Comparison of ENCODE assay signal across 9 cellular contexts in the genomic region with DNA sequence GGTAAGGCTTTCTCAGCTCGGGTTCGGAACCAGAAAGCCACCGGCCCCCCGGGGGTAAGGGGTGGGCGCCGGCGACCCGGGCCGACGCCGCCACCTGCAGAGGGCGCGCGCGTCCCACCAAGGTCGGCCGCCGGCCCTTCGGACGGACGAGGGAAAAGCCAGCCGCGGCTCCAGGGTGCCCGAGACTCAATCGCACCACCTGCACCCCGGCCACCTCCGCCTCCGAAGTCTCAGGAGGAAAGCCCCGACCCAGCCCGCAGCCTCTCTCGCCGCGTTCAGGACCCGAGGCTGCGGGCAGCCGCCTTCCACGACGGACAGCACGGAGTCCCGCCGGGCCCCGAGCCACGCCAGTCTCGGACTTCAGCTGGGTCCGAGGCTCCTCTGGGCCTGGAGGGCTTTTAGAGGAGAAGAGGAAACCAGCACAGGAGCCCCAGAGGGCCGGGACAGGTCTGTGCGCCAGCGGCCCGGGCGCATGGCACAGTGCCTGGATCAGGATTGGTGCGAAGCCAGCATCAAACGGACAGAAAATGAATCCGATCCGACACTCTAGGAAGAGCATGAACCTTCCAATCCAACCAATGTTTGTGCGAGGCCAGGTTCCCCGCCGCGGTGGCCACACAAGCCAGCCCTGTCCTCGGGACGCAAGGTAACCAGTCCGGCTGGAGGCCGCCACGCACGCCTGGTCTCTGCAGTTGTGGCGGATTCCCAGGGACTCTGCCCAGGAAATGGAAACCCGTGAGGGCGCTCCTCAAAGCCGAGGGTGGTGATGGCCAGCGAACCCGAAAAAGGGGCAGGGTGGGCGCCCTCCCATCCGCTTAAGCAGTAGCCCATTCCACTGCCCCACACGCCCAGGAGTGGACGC. TPM values are rescaled to one million over a fixed set of nuclear protein-coding genes. Genes with fewer than 3 reads are reported as not detected.
DNase-seq lines count a peak whose midpoint lies in the region; ATAC-seq and TF ChIP-seq lines count a peak whose summit lies in the region.
"Had no signal": no experiment of that assay in that cellular context is flagged by ENCODE, and none has a peak within 500 bp of the region (broad histone marks: within the 10 kb centered on the region; RNA-seq: fewer than 3 reads in every experiment).

No MANE protein-coding gene starts in this region.

- TF ChIP-seq CTCF in HFFc6 (IDR thresholded peaks at IDR 0.05) = peak; percentile 85

- H3K4me3 ChIP-seq in adipocyte (ENCODE audit: low read length) (no peak overlapping the region), iPS-18c (ENCODE audit: insufficient read depth, low read depth, low read length) (peak overlapping the region; percentile 36; the same call in 1 of the 2 replicates)

- H3K27me3 ChIP-seq in adipocyte (replicated peaks; ENCODE audit: control insufficient read depth, insufficient read depth, low read length) = peaks cover 69% of the 10 kb centered on the region

- H3K9ac ChIP-seq in adipocyte (ENCODE audit: low read length) = no peak overlapping the region

- H3K9me3 Mint-ChIP-seq in HFFc6 = no peaks in the 10 kb centered on the region
- H3K9me3 Mint-ChIP-seq in stimulated activated naive CD8-positive, alpha-beta T cell treated with anti-CD3 and anti-CD28 coated beads, Interleukin-15, amount 100 ng/mL, for 72 hours = no peaks in the 10 kb centered on the region

- H3K4me3 Mint-ChIP-seq in HFFc6 = no peak overlapping the region
- peak overlapping the region; percentile 9 to 45 for H3K4me3 Mint-ChIP-seq in stimulated activated naive CD8-positive, alpha-beta T cell treated with anti-CD3 and anti-CD28 coated beads, Interleukin-15, amount 100 ng/mL, for 72 hours

- no peak overlapping the region for H3K27ac Mint-ChIP-seq in HFFc6
- H3K27ac Mint-ChIP-seq in stimulated activated naive CD8-positive, alpha-beta T cell treated with anti-CD3 and anti-CD28 coated beads, Interleukin-15, amount 100 ng/mL, for 72 hours = peak overlapping the region in 1 of 2 donors; percentile 12

- H3K36me3 ChIP-seq in adipocyte (ENCODE audit: control insufficient read depth, insufficient read depth, low read length, severe bottlenecking) = no peaks in the 10 kb centered on the region

- peak; percentile 57 for ATAC-seq in stimulated activated naive CD8-positive, alpha-beta T cell treated with anti-CD3 and anti-CD28 coated beads, Interleukin-15, amount 100 ng/mL, for 72 hours
- ATAC-seq in GM18873 (IDR thresholded peaks at IDR 0.05; ENCODE audit: low FRiP score, unreplicated experiment) = no peak

- no peaks in the 10 kb centered on the region for H3K9me3 ChIP-seq in adipocyte (ENCODE audit: control insufficient read depth, low read length)
- no peaks in the 10 kb centered on the region for H3K9me3 ChIP-seq in iPS-18c (ENCODE audit: control insufficient read depth, insufficient read depth, low read length)

- DNase-seq in COR-L47 (lab: John Stamatoyannopoulos, UW) = peak; percentile 34
- no peak for DNase-seq in HFFc6
- peak; percentile 80 for DNase-seq in adipocyte (ENCODE audit: low read depth)
- DNase-seq in stimulated activated naive CD8-positive, alpha-beta T cell treated with anti-CD3 and anti-CD28 coated beads, Interleukin-15, amount 100 ng/mL, for 72 hours = no peak
- no peak for DNase-seq in activated naive CD4-positive, alpha-beta T cell treated with anti-CD3 and anti-CD28 coated beads, Interleukin-2, amount 50 U/mL, for 16 hours
- no peak for DNase-seq in T1000 (lab: John Stamatoyannopoulos, UW)

- H3K4me1 Mint-ChIP-seq in HFFc6 (ENCODE audit: low read depth) = peaks cover 13% of the 10 kb centered on the region
- H3K4me1 Mint-ChIP-seq in stimulated activated naive CD8-positive, alpha-beta T cell treated with anti-CD3 and anti-CD28 coated beads, Interleukin-15, amount 100 ng/mL, for 72 hours = peaks cover 28% of the 10 kb centered on the region

- peaks cover 17% of the 10 kb centered on the region for H3K4me1 ChIP-seq in adipocyte (ENCODE audit: control insufficient read depth, insufficient read depth, low read length)

- no peaks in the 10 kb centered on the region for H3K36me3 Mint-ChIP-seq in HFFc6 (ENCODE audit: low read depth)

- H3K27me3 Mint-ChIP-seq in HFFc6 (ENCODE audit: insufficient read depth) = peaks cover 22% of the 10 kb centered on the region
- peaks cover 86% of the 10 kb centered on the region for H3K27me3 Mint-ChIP-seq in stimulated activated naive CD8-positive, alpha-beta T cell treated with anti-CD3 and anti-CD28 coated beads, Interleukin-15, amount 100 ng/mL, for 72 hours

RNA-seq across cellular contexts. Expression of a gene that starts 6.7 kb away (rescaled TPM):
- total RNA-seq in HFFc6 (2021; fragmentation: NEBNext Ultra II Directional; extraction: Animal tissue kit (Norgen Biotek cat#: 25700)) = 10 to 100 TPM in 1 of 6 experiments, 1 to 10 TPM in 5; 6.0 to 10.6 (median 8.1) TPM

RNA-seq across cellular contexts. Expression of a gene that starts 12.2 kb away (rescaled TPM):
- 1 to 10 TPM in 5 of 6 experiments, under 1 TPM in 1; 0.75 to 2.0 (median 1.4) TPM for total RNA-seq in HFFc6 (2021; fragmentation: NEBNext Ultra II Directional; extraction: Animal tissue kit (Norgen Biotek cat#: 25700))

RNA-seq across cellular contexts. Expression of a gene that starts 49.1 kb away (rescaled TPM):
- 10 to 100 TPM; 18.2 to 20.2 (median 19.3) TPM for total RNA-seq in HFFc6 (2021; fragmentation: NEBNext Ultra II Directional; extraction: Animal tissue kit (Norgen Biotek cat#: 25700))

RNA-seq across cellular contexts. Expression of a gene that starts 59.4 kb away (rescaled TPM):
- total RNA-seq in HFFc6 (2021; fragmentation: NEBNext Ultra II Directional; extraction: Animal tissue kit (Norgen Biotek cat#: 25700)) = not detected
- total RNA-seq: RPMI7951 had no signal

Comparison
In these comparisons a context has a peak if more than half of its experiments do, and no peak if none do; other contexts are left out.
1. DNase-seq: peak in COR-L47 (single experiment) and adipocyte (single experiment); none in HFFc6 (single experiment), stimulated activated naive CD8-positive, alpha-beta T cell treated with anti-CD3 and anti-CD28 coated beads, Interleukin-15, amount 100 ng/mL, for 72 hours (0 of 2), activated naive CD4-positive, alpha-beta T cell treated with anti-CD3 and anti-CD28 coated beads, Interleukin-2, amount 50 U/mL, for 16 hours (single experiment) and T1000 (single experiment).